8 cellular contexts compared by ENCODE assay signal in genomic region chr9:4923580-4924544, GRCh38.
A peak's percentile ranks its signal among the peaks of the same experiment; 100 is the strongest.
DNase-seq lines count a peak whose midpoint lies in the region; ATAC-seq, FAIRE-seq and TF ChIP-seq lines count a peak whose summit lies in the region.

No MANE protein-coding gene starts in this region.

- TF ChIP-seq CTCF in osteocyte (IDR thresholded peaks at IDR 0.05), result peak; percentile 44

- no peaks in the 10 kb centered on the region for H3K27me3 Mint-ChIP-seq in central memory CD8-positive, alpha-beta T cell
- no peaks in the 10 kb centered on the region for H3K27me3 Mint-ChIP-seq in osteocyte (ENCODE audit: unreplicated experiment)

- DNase-seq in Caki2 (ENCODE audit: low read depth), result peak; percentile 4
- DNase-seq in NAMALWA (ENCODE audit: low spot score), result peak; percentile 69
- no peak for DNase-seq in central memory CD8-positive, alpha-beta T cell (ENCODE audit: low spot score in 2 of 2)
- no peak for DNase-seq in osteocyte (ENCODE audit: extremely low spot score, unreplicated experiment)
- no peak for DNase-seq in NCI-H2196 (lab: John Stamatoyannopoulos, UW; ENCODE audit: unreplicated experiment)
- no peak for DNase-seq in urothelium cell line (ENCODE audit: low spot score)

- no peak for FAIRE-seq in urothelium cell line (lab: Jason Lieb, UNC)

- no peaks in the 10 kb centered on the region for H3K9me3 Mint-ChIP-seq in central memory CD8-positive, alpha-beta T cell
- no peaks in the 10 kb centered on the region for H3K9me3 Mint-ChIP-seq in osteocyte (ENCODE audit: unreplicated experiment)

- in situ Hi-C loops in Caki2 (cut with HindIII; ENCODE audit: low pct_unique_long_range_greater_than_20kb, low sequenced_read_pairs), result no loop called here

- peak; percentile 69 for ATAC-seq in GM19372 (IDR thresholded peaks at IDR 0.05; ENCODE audit: low read depth, unreplicated experiment)
- ATAC-seq in central memory CD8-positive, alpha-beta T cell (replicated peaks; ENCODE audit: extremely low read depth, poor library complexity, severe bottlenecking), result peak; percentile 14
- no peak for ATAC-seq in GM19351 (IDR thresholded peaks at IDR 0.05; ENCODE audit: unreplicated experiment)

- H3K27ac Mint-ChIP-seq in central memory CD8-positive, alpha-beta T cell (ENCODE audit: low read depth), result peak overlapping the region; percentile 13
- H3K27ac Mint-ChIP-seq in osteocyte (ENCODE audit: unreplicated experiment), result no peak overlapping the region

- H3K36me3 Mint-ChIP-seq in central memory CD8-positive, alpha-beta T cell (ENCODE audit: insufficient read depth), result peaks cover 2% of the 10 kb centered on the region
- peaks cover 3% of the 10 kb centered on the region for H3K36me3 Mint-ChIP-seq in osteocyte (ENCODE audit: unreplicated experiment)

- no peak overlapping the region for H3K4me3 Mint-ChIP-seq in central memory CD8-positive, alpha-beta T cell
- H3K4me3 Mint-ChIP-seq in osteocyte (ENCODE audit: unreplicated experiment), result no peak overlapping the region

- no peaks in the 10 kb centered on the region for H3K4me1 Mint-ChIP-seq in central memory CD8-positive, alpha-beta T cell
- H3K4me1 Mint-ChIP-seq in osteocyte (ENCODE audit: unreplicated experiment), result peaks cover 9% of the 10 kb centered on the region

Comparison
In these comparisons a context has a peak if more than half of its experiments do, and no peak if none do; other contexts are left out.
1. DNase-seq: peak in Caki2 (single experiment) and NAMALWA (single experiment); none in central memory CD8-positive, alpha-beta T cell (0 of 2), osteocyte (single experiment), NCI-H2196 (single experiment) and urothelium cell line (single experiment).